32 cellular contexts compared by ENCODE assay signal in genomic region chr20:2340823-2341222, GRCh38. TPM values are rescaled to one million over a fixed set of nuclear protein-coding genes. Genes with fewer than 3 reads are reported as not detected.
"Had no signal": no experiment of that assay in that cellular context is flagged by ENCODE, and none has a peak within 500 bp of the region (broad histone marks: within the 10 kb centered on the region; RNA-seq: fewer than 3 reads in every experiment).

No MANE protein-coding gene starts in this region.

- DNase-seq: dorsolateral prefrontal cortex; effector CD4-positive, alpha-beta T cell; foreskin keratinocyte; heart left ventricle; left ventricle myocardium superior; lower lobe of right lung; mucosa of descending colon; naive B cell; occipital lobe; ovary; posterior cingulate gyrus; psoas muscle; right cardiac atrium; spleen; stimulated activated CD4-positive, alpha-beta T cell treated with anti-CD3 and anti-CD28 coated beads, Interleukin-4, amount 100 ng/mL, for 4 hours; stimulated activated naive CD8-positive, alpha-beta T cell treated with anti-CD3 and anti-CD28 coated beads, Interleukin-15, Interleukin-2, amounts not matched to agents 100 U/mL and 50 U/mL, for 24 hours; substantia nigra; testis; tibial artery had no signal

- H3K27ac ChIP-seq: dorsolateral prefrontal cortex, foreskin keratinocyte, gastroesophageal sphincter, heart left ventricle, hepatocyte, lower lobe of right lung, ovary, psoas muscle, skin epidermis, spleen, testis, tibial artery had no signal

- H3K4me3 ChIP-seq: dorsolateral prefrontal cortex, gastroesophageal sphincter, heart left ventricle, hepatocyte, lower lobe of right lung, mucosa of descending colon, ovary, psoas muscle, skin epidermis, spleen, testis, tibial artery had no signal

- H2AFZ ChIP-seq: hepatocyte had no signal

- H3K4me1 ChIP-seq: foreskin keratinocyte, gastroesophageal sphincter, heart left ventricle, lower lobe of right lung, psoas muscle, testis, tibial artery had no signal

- H3K27me3 ChIP-seq: dorsolateral prefrontal cortex, hepatocyte, ovary, testis had no signal

- H3K36me3 ChIP-seq: gastroesophageal sphincter, heart left ventricle, lower lobe of right lung, ovary, spleen, tibial artery had no signal

- FAIRE-seq: colon, keratinocyte had no signal

- H3K9me3 ChIP-seq: gastroesophageal sphincter, lower lobe of right lung, mucosa of descending colon, ovary, psoas muscle, spleen, testis, tibial artery had no signal

- H3K4me2 ChIP-seq: hepatocyte had no signal

- ATAC-seq: foreskin keratinocyte; gastroesophageal sphincter; heart left ventricle; left ventricle myocardium superior; mucosa of descending colon; natural killer cell treated with Interleukin-12 subunit alpha and Interleukin-12 subunit beta and Interleukin-15 and Interleukin-18, amount 100 ng/mL, for 72 hours; psoas muscle; right cardiac atrium; stimulated activated memory B cell treated with anti-CD40 and anti-IgM and Interleukin-4, amounts not matched to agents 10 μg/mL and 1 μg/mL and 100 μg/mL, for 72 hours; stimulated activated naive CD8-positive, alpha-beta T cell treated with anti-CD3 and anti-CD28 coated beads, Interleukin-15, Interleukin-2, amounts not matched to agents 100 U/mL and 50 U/mL, for 24 hours had no signal

- H3K79me2 ChIP-seq: hepatocyte had no signal

RNA-seq across cellular contexts. Expression of gene TGM6, which starts 39.9 kb away (rescaled TPM):
- total RNA-seq: cerebellum; fibroblast of lung; foreskin keratinocyte; gastroesophageal sphincter; heart left ventricle; hepatocyte; left ventricle myocardium superior; lower lobe of right lung; mesothelial cell of epicardium; mucosa of descending colon; natural killer cell treated with Interleukin-12 subunit alpha and Interleukin-12 subunit beta and Interleukin-15 and Interleukin-18, amount 100 ng/mL, for 72 hours; neural crest cell; occipital lobe; ovary; psoas muscle; renal cortical epithelial cell; right cardiac atrium; spleen; testis; urinary bladder had no signal
- polyA plus RNA-seq: fibroblast of lung, foreskin keratinocyte, heart left ventricle, hepatocyte, keratinocyte, ovary, psoas muscle, right cardiac atrium, spleen, urinary bladder had no signal

RNA-seq across cellular contexts. Expression of gene TGM3, which starts 45.0 kb away (rescaled TPM):
- total RNA-seq: foreskin keratinocyte; heart left ventricle; left ventricle myocardium superior; natural killer cell treated with Interleukin-12 subunit alpha and Interleukin-12 subunit beta and Interleukin-15 and Interleukin-18, amount 100 ng/mL, for 72 hours; renal cortical epithelial cell; right cardiac atrium; urinary bladder had no signal
- polyA plus RNA-seq: fibroblast of lung, foreskin keratinocyte, urinary bladder had no signal
